In genomic region chr5:115577741-115578140, GRCh38 we compare ENCODE assay signal across 2 cellular contexts.
TF ChIP-seq lines count a peak whose summit lies in the region.

No MANE protein-coding gene starts in this region.

TF ChIP-seq in GM12891, 5 proteins besides CTCF, POLR2A, EP300 and RAD21:
- TF ChIP-seq POU2F2 (IDR thresholded peaks at IDR 0.05; ENCODE audit: low read depth, low read length) (peak; percentile 41; the same call in 1 of the 2 replicates), POLR2AphosphoS5 (IDR thresholded peaks at IDR 0.05; ENCODE audit: low read depth, low read length) (no peak)
TF ChIP-seq in GM12891: peak in this region for 1.

TF ChIP-seq in GM12878, 131 proteins besides CTCF, POLR2A, EP300 and RAD21 (continues in another document):
- TF ChIP-seq NFIC (IDR thresholded peaks at IDR 0.05; ENCODE audit: low read depth, low read length) (peak; percentile 81), KAT2A (conservative IDR thresholded peaks at IDR 0.05; ENCODE audit: control insufficient read depth, low read depth, low read length) (no peak), CHD1 (IDR thresholded peaks at IDR 0.05; ENCODE audit: low read depth, low read length) (no peak), RB1 (IDR thresholded peaks at IDR 0.05; ENCODE audit: borderline replicate concordance) (no peak), BCL11A (IDR thresholded peaks at IDR 0.05; ENCODE audit: low read depth, low read length) (peak; percentile 79), BRCA1 (IDR thresholded peaks at IDR 0.05; ENCODE audit: low read depth, low read length) (no peak), ATF2 (IDR thresholded peaks at IDR 0.05; ENCODE audit: low read length) (peak; percentile 80), WRNIP1 (IDR thresholded peaks at IDR 0.05; ENCODE audit: borderline replicate concordance, low read depth, low read length) (no peak), PML (IDR thresholded peaks at IDR 0.05; ENCODE audit: low read length) (no peak), NR2C1 (IDR thresholded peaks at IDR 0.05) (no peak), NR2F1 (conservative IDR thresholded peaks at IDR 0.05) (no peak), SUZ12 (IDR thresholded peaks at IDR 0.05; ENCODE audit: unreplicated experiment) (no peak), YBX1 (IDR thresholded peaks at IDR 0.05) (no peak), CREM (IDR thresholded peaks at IDR 0.05; ENCODE audit: low read depth) (peak; percentile 71), GABPA (IDR thresholded peaks at IDR 0.05; ENCODE audit: low read depth) (no peak; the same call in 1 of the 2 replicates), STAT1 (conservative IDR thresholded peaks at IDR 0.05) (no peak), NFYA (IDR thresholded peaks at IDR 0.05; ENCODE audit: borderline replicate concordance, low read depth, low read length) (no peak), POU2F2 (IDR thresholded peaks at IDR 0.05; ENCODE audit: borderline replicate concordance, low read depth, low read length) (no peak), USF1 (IDR thresholded peaks at IDR 0.05; ENCODE audit: borderline replicate concordance, extremely low read length, insufficient read depth, low read depth, low read length) (no peak), MYB (IDR thresholded peaks at IDR 0.05; ENCODE audit: borderline replicate concordance, low read depth, low read length) (no peak), PAX8 (IDR thresholded peaks at IDR 0.05) (no peak), HDAC2 (IDR thresholded peaks at IDR 0.05) (no peak), MTA3 (IDR thresholded peaks at IDR 0.05; ENCODE audit: borderline replicate concordance, low read length) (no peak), REST (IDR thresholded peaks at IDR 0.05; ENCODE audit: low read depth, low read length) (no peak), NRF1 (conservative IDR thresholded peaks at IDR 0.05; ENCODE audit: low read depth, low read length) (no peak), STAT3 (IDR thresholded peaks at IDR 0.05; ENCODE audit: low read depth, low read length) (no peak), BCL3 (IDR thresholded peaks at IDR 0.05; ENCODE audit: borderline replicate concordance, insufficient read depth, low read depth, low read length, poor library complexity, severe bottlenecking) (peak; percentile 90), MTA2 (IDR thresholded peaks at IDR 0.05; ENCODE audit: low read depth) (0 out of 2 replicates have a peak, but pooled peaks have one; percentile 17), ZNF622 (IDR thresholded peaks at IDR 0.05) (no peak), USF2 (IDR thresholded peaks at IDR 0.05; ENCODE audit: borderline replicate concordance, low read depth, low read length) (peak; percentile 41; the same call in 1 of the 2 replicates), ZNF384 (IDR thresholded peaks at IDR 0.05; ENCODE audit: borderline replicate concordance, low read depth, low read length) (no peak; the same call in 1 of the 2 replicates), SMC3 (IDR thresholded peaks at IDR 0.05; ENCODE audit: borderline replicate concordance, low read length) (no peak), FOS (IDR thresholded peaks at IDR 0.05; ENCODE audit: borderline replicate concordance, extremely low read depth, insufficient read length) (no peak), SIX5 (IDR thresholded peaks at IDR 0.05; ENCODE audit: low read depth, low read length, severe bottlenecking) (no peak), PRDM15 (CRISPR knock-in tag; IDR thresholded peaks at IDR 0.05) (no peak), LARP7 (IDR thresholded peaks at IDR 0.05) (no peak), ATF3 (IDR thresholded peaks at IDR 0.05; ENCODE audit: borderline replicate concordance, extremely low read depth, low read depth, low read length) (0 out of 2 replicates have a peak, but pooled peaks have one; percentile 11), SMARCA5 (IDR thresholded peaks at IDR 0.05) (no peak), ZNF687 (IDR thresholded peaks at IDR 0.05) (no peak)
